8 cellular contexts compared by ENCODE assay signal in genomic region chr12:50825372-50825838, GRCh38. TPM values are rescaled to one million over a fixed set of nuclear protein-coding genes. Genes with fewer than 3 reads are reported as not detected.
DNase-seq lines count a peak whose midpoint lies in the region; ATAC-seq and TF ChIP-seq lines count a peak whose summit lies in the region.

No MANE protein-coding gene starts in this region.

- peaks cover 2 to 6% (median 5%) of the 10 kb centered on the region in 3 donors for H3K4me1 Mint-ChIP-seq in IgD-negative memory B cell

- H3K4me3 ChIP-seq in endocrine pancreas (ENCODE audit: control insufficient read depth, insufficient read depth, low read length) (peak overlapping the region; percentile 59), mucosa of descending colon (no peak overlapping the region)

- no peaks in the 10 kb centered on the region for H3K9me3 Mint-ChIP-seq in IgD-negative memory B cell

- H3K9me3 ChIP-seq in endocrine pancreas (ENCODE audit: control insufficient read depth, low read length) = no peaks in the 10 kb centered on the region
- no peaks in the 10 kb centered on the region for H3K9me3 ChIP-seq in mucosa of descending colon

- ATAC-seq in mucosa of descending colon = peak; percentile 91
- ATAC-seq in GM18511 (IDR thresholded peaks at IDR 0.05; ENCODE audit: unreplicated experiment) = no peak

- no peak overlapping the region for H3K4me3 Mint-ChIP-seq in IgD-negative memory B cell

- H3K36me3 Mint-ChIP-seq in IgD-negative memory B cell = no peaks in the 10 kb centered on the region

- no peaks in the 10 kb centered on the region for H3K27me3 ChIP-seq in endocrine pancreas (ENCODE audit: control insufficient read depth, insufficient read depth, low read length)

- no peak overlapping the region for H3K9ac ChIP-seq in endocrine pancreas (ENCODE audit: control insufficient read depth, insufficient read depth, low read length)

- peaks cover 5% of the 10 kb centered on the region for H3K4me1 ChIP-seq in endocrine pancreas (ENCODE audit: control insufficient read depth, insufficient read depth, low read length)
- no peaks in the 10 kb centered on the region for H3K4me1 ChIP-seq in mucosa of descending colon (ENCODE audit: low read depth)

- peak overlapping the region; percentile 16 to 94 (median 32) for H3K27ac Mint-ChIP-seq in IgD-negative memory B cell

- no peaks in the 10 kb centered on the region for H3K36me3 ChIP-seq in endocrine pancreas (ENCODE audit: control insufficient read depth, insufficient read depth, low read length)
- no peaks in the 10 kb centered on the region for H3K36me3 ChIP-seq in mucosa of descending colon (ENCODE audit: low read depth)

- DNase-seq in DMS114 treated with DMSO at 0.1 percent for 48 hours (lab: John Stamatoyannopoulos, UW; ENCODE audit: unreplicated experiment) (peak; percentile 64), RPMI8226 (peak; percentile 61), mucosa of descending colon (no peak), iPS-NIHi7 (ENCODE audit: extremely low spot score) (no peak)
- no peak for DNase-seq in stimulated activated naive CD4-positive, alpha-beta T cell treated with Interleukin-2 at 50 U/mL for 16 hours (lab: John Stamatoyannopoulos, UW)

- no peak for TF ChIP-seq CTCF in mucosa of descending colon (IDR thresholded peaks at IDR 0.05)

- no peaks in the 10 kb centered on the region for H3K27me3 Mint-ChIP-seq in IgD-negative memory B cell

- intact Hi-C loops in mucosa of descending colon (cut with DNase I, micrococcal nuclease) = loop anchor here in 1 of 2 donors (5.0 kb wide), 1 partner anchor 162 kb away; no protein-coding TSS in a partner anchor

RNA-seq across cellular contexts. Expression of gene TMPRSS12, which starts 17.3 kb away (rescaled TPM):
- not detected for polyA plus RNA-seq in IgD-negative memory B cell
- total RNA-seq in mucosa of descending colon = not detected

Comparison
In these comparisons a context has a peak if more than half of its experiments do, and no peak if none do; other contexts are left out.
1. DNase-seq: peak in DMS114 treated with DMSO at 0.1 percent for 48 hours (single experiment) and RPMI8226 (single experiment); none in mucosa of descending colon (0 of 3), stimulated activated naive CD4-positive, alpha-beta T cell treated with Interleukin-2 at 50 U/mL for 16 hours (single experiment) and iPS-NIHi7 (single experiment).